In the genomic region with DNA sequence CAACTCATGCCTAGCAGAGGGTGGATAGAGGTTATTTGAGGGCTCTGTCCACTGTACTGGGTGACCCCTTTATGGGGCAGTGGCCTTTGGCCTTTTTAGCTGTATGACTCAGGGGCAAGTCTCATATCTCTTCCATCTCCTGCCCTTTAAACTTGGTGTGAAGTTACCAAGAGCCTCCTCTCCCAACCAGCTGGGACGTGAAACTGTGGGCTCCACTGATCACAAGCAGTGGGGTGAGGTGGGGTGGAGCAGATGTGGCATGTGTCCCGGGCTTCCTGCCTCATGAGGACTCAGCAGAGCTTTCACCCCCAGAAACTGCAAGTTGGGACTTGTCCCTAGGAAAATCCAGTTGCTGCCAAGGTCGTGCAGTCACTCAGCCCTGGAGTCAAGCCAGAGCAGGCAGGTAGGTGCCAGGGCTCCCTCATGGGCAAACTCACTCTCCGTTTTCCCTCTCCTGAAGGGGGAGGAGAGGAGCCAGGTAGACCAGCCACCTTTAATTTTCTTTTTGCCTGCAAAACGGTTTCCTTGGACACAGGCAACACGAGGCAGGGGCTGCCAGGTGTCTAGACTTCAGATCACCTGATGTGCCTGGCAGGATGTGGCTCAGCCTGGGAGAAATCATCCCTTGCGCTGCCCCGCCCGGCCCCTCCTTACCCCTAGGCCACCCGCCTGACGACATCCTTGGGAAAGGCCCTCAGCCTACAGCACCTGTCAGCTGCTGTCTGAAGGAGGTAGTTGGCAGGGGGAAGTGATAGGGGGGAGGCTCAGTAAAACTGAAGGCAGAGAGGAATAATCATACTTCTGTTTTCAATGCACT, we compare ENCODE assay signal across 7 cellular contexts. TPM values are rescaled to one million over a fixed set of nuclear protein-coding genes. Genes with fewer than 3 reads are reported as not detected.
A peak's percentile ranks its signal among the peaks of the same experiment; 100 is the strongest.
DNase-seq lines count a peak whose midpoint lies in the region; ATAC-seq and TF ChIP-seq lines count a peak whose summit lies in the region.

No MANE protein-coding gene starts in this region.

- peaks cover 61% of the 10 kb centered on the region for H3K36me3 Mint-ChIP-seq in T-helper 1 cell treated with Interleukin-12 subunit alpha and Interleukin-12 subunit beta and Interleukin-4 antibody, amounts not matched to agents 30 μg/mL and 1 μg/mL, for 36 hours (ENCODE audit: low read depth)
- H3K36me3 Mint-ChIP-seq in MCF 10A (ENCODE audit: insufficient read depth, unreplicated experiment) (peaks cover 97% of the 10 kb centered on the region), type B pancreatic cell (peaks cover 6% of the 10 kb centered on the region)

- H3K27me3 ChIP-seq in mucosa of stomach (ENCODE audit: control insufficient read depth, insufficient read depth, low read length): no peaks in the 10 kb centered on the region

- H3K27ac Mint-ChIP-seq in T-helper 1 cell treated with Interleukin-12 subunit alpha and Interleukin-12 subunit beta and Interleukin-4 antibody, amounts not matched to agents 30 μg/mL and 1 μg/mL, for 36 hours: peak overlapping the region; percentile 90
- H3K27ac Mint-ChIP-seq in MCF 10A (ENCODE audit: low read depth, unreplicated experiment) (peak overlapping the region; percentile 65), type B pancreatic cell (peak overlapping the region; percentile 93)

- ATAC-seq in GM19023 (IDR thresholded peaks at IDR 0.05; ENCODE audit: unreplicated experiment) (peak; percentile 22), GM18511 (IDR thresholded peaks at IDR 0.05; ENCODE audit: unreplicated experiment) (no peak)

- DNase-seq in MV-4-11 (lab: John Stamatoyannopoulos, UW): peak; percentile 54
- peak; percentile 95 for DNase-seq in MCF 10A (ENCODE audit: unreplicated experiment)
- no peak for DNase-seq in type B pancreatic cell (ENCODE audit: extremely low spot score, unreplicated experiment)

- peaks cover 41% of the 10 kb centered on the region for H3K4me1 Mint-ChIP-seq in T-helper 1 cell treated with Interleukin-12 subunit alpha and Interleukin-12 subunit beta and Interleukin-4 antibody, amounts not matched to agents 30 μg/mL and 1 μg/mL, for 36 hours (ENCODE audit: low read depth)
- peaks cover 12% of the 10 kb centered on the region for H3K4me1 Mint-ChIP-seq in MCF 10A (ENCODE audit: insufficient read depth, unreplicated experiment)
- H3K4me1 Mint-ChIP-seq in type B pancreatic cell (ENCODE audit: unreplicated experiment): peaks cover 14% of the 10 kb centered on the region

- H3K9me3 Mint-ChIP-seq in T-helper 1 cell treated with Interleukin-12 subunit alpha and Interleukin-12 subunit beta and Interleukin-4 antibody, amounts not matched to agents 30 μg/mL and 1 μg/mL, for 36 hours: no peaks in the 10 kb centered on the region
- H3K9me3 Mint-ChIP-seq in MCF 10A (ENCODE audit: unreplicated experiment) (no peaks in the 10 kb centered on the region), type B pancreatic cell (no peaks in the 10 kb centered on the region)

- no peaks in the 10 kb centered on the region for H3K27me3 Mint-ChIP-seq in T-helper 1 cell treated with Interleukin-12 subunit alpha and Interleukin-12 subunit beta and Interleukin-4 antibody, amounts not matched to agents 30 μg/mL and 1 μg/mL, for 36 hours (ENCODE audit: low read depth)
- H3K27me3 Mint-ChIP-seq in MCF 10A (ENCODE audit: insufficient read depth, unreplicated experiment) (no peaks in the 10 kb centered on the region), type B pancreatic cell (peaks cover 21% of the 10 kb centered on the region)

- H3K4me3 ChIP-seq in mucosa of stomach (ENCODE audit: low read length): no peak overlapping the region

- no peaks in the 10 kb centered on the region for H3K9me3 ChIP-seq in mucosa of stomach (ENCODE audit: control insufficient read depth, low read length)

- H3K36me3 ChIP-seq in mucosa of stomach (ENCODE audit: control insufficient read depth, insufficient read depth, low read length): peaks cover 37% of the 10 kb centered on the region

- TF ChIP-seq CTCF in MCF 10A (IDR thresholded peaks at IDR 0.05; ENCODE audit: unreplicated experiment) (no peak), type B pancreatic cell (conservative IDR thresholded peaks at IDR 0.05) (no peak)

- POLR2A ChIA-PET in MCF 10A (lab: Yijun Ruan, JAX): interaction anchor here (0.6 to 17.5 kb wide), 22 partner anchors 11 to 654 kb away, joined by 3 to 495 read pairs (median 4); a partner anchor contains a TSS

- peak overlapping the region; percentile 98 for H3K4me3 Mint-ChIP-seq in T-helper 1 cell treated with Interleukin-12 subunit alpha and Interleukin-12 subunit beta and Interleukin-4 antibody, amounts not matched to agents 30 μg/mL and 1 μg/mL, for 36 hours
- H3K4me3 Mint-ChIP-seq in MCF 10A (ENCODE audit: unreplicated experiment): peak overlapping the region; percentile 87
- peak overlapping the region; percentile 80 for H3K4me3 Mint-ChIP-seq in type B pancreatic cell

- CTCF ChIA-PET in MCF 10A (lab: Yijun Ruan, JAX): interaction anchor here (0.6 to 8.0 kb wide), 14 partner anchors 16 to 950 kb away, joined by 3 to 37 read pairs (median 5); no protein-coding TSS in a partner anchor

- H3K9ac ChIP-seq in mucosa of stomach (ENCODE audit: low read length): peak overlapping the region; percentile 62

- no TSS peak for BruUV-seq in MCF 10A (replicated peaks; lab: Mats Ljungman, UMichigan)

- peaks cover 52% of the 10 kb centered on the region for H3K4me1 ChIP-seq in mucosa of stomach (ENCODE audit: control insufficient read depth, insufficient read depth, low read length)

- intact Hi-C loops in MCF 10A (cut with micrococcal nuclease): loop anchor here (2.0 to 10.0 kb wide), 2 partner anchors 76 to 258 kb away; no protein-coding TSS in a partner anchor

RNA-seq across cellular contexts. Expression of a gene that starts 4.0 kb away (rescaled TPM):
- total RNA-seq in MCF 10A (2022) (407 and 489 TPM in 2 replicates), type B pancreatic cell (ENCODE audit: low replicate concordance) (76.3 and 185 TPM in 2 replicates)

RNA-seq across cellular contexts. Expression of a gene that starts 15.1 kb away (rescaled TPM):
- total RNA-seq in MCF 10A (2022) (0.09 TPM in 1 of 2 replicates, not detected in the other), type B pancreatic cell (ENCODE audit: low replicate concordance) (0.07 TPM in 1 of 2 replicates, not detected in the other)
